Comparison of ENCODE assay signal across 23 cellular contexts in genomic region chr2:26485725-26486418, GRCh38. TPM values are rescaled to one million over a fixed set of nuclear protein-coding genes. Genes with fewer than 3 reads are reported as not detected.
DNase-seq lines count a peak whose midpoint lies in the region; ATAC-seq and TF ChIP-seq lines count a peak whose summit lies in the region.
"Had no signal": no experiment of that assay in that cellular context is flagged by ENCODE, and none has a peak within 500 bp of the region (broad histone marks: within the 10 kb centered on the region; RNA-seq: fewer than 3 reads in every experiment).

No MANE protein-coding gene starts in this region.

- 79 to 91% (median 88%) methylated on average over 8 of the region's 8 CpGs for WGBS in spleen, 5 donors

- peak overlapping the region; percentile 18; the same call in 1 of the 2 replicates for H3K27ac ChIP-seq in WERI-Rb-1
- no peak overlapping the region for H3K27ac ChIP-seq in spleen
- H3K27ac ChIP-seq: 22Rv1 had no signal

- in situ Hi-C loops in ACHN (cut with HindIII; ENCODE audit: low pct_ligation_motif_present, low pct_unique_long_range_greater_than_20kb, low sequenced_read_pairs) = no loop called here

- no peak overlapping the region for H3K4me3 Mint-ChIP-seq in activated CD8-positive, alpha-beta memory T cell treated with anti-CD3 and anti-CD28 coated beads, Interleukin-2, amount 10 ng/mL, durations not matched to agents 7 days and 5 days
- H3K4me3 Mint-ChIP-seq: CD4-positive, alpha-beta memory T cell; GM23338; H9; HFFc6 had no signal

- CTCF ChIA-PET in activated CD8-positive, alpha-beta memory T cell treated with anti-CD3 and anti-CD28 coated beads, Interleukin-2, amount 10 ng/mL, durations not matched to agents 7 days and 5 days (lab: Charles Lee) = interaction anchor here (2.3 kb wide), 1 partner anchor 16 kb away, joined by 10 read pairs; no protein-coding TSS in a partner anchor

- intact Hi-C loops in spleen (cut with DNase I; ENCODE audit: low total_unique reads) = no loop called here

- H3K9me3 ChIP-seq in WERI-Rb-1 (ENCODE audit: severe bottlenecking) (no peaks in the 10 kb centered on the region), spleen (no peaks in the 10 kb centered on the region)

- peak overlapping the region; percentile 64 for H3K27ac Mint-ChIP-seq in activated CD8-positive, alpha-beta memory T cell treated with anti-CD3 and anti-CD28 coated beads, Interleukin-2, amount 10 ng/mL, durations not matched to agents 7 days and 5 days
- H3K27ac Mint-ChIP-seq: CD4-positive, alpha-beta memory T cell; GM23338; H9; HFFc6 had no signal

- no peaks in the 10 kb centered on the region for H3K9me3 Mint-ChIP-seq in activated CD8-positive, alpha-beta memory T cell treated with anti-CD3 and anti-CD28 coated beads, Interleukin-2, amount 10 ng/mL, durations not matched to agents 7 days and 5 days (ENCODE audit: low read depth)
- H3K9me3 Mint-ChIP-seq: CD4-positive, alpha-beta memory T cell; GM23338; H9; HFFc6 had no signal

- no peak for TF ChIP-seq CTCF in WERI-Rb-1 (IDR thresholded peaks at IDR 0.05; ENCODE audit: low read depth, low read length)
- TF ChIP-seq CTCF in spleen (IDR thresholded peaks at IDR 0.05 in 8 of 11, conservative IDR thresholded peaks at IDR 0.05 in 3 of 11) = no peak

- H3K4me3 ChIP-seq in WERI-Rb-1 (ENCODE audit: low read depth, low read length) (no peak overlapping the region), spleen (no peak overlapping the region)
- H3K4me3 ChIP-seq: GM23338 had no signal

- H3K36me3 Mint-ChIP-seq in activated CD8-positive, alpha-beta memory T cell treated with anti-CD3 and anti-CD28 coated beads, Interleukin-2, amount 10 ng/mL, durations not matched to agents 7 days and 5 days = no peaks in the 10 kb centered on the region
- H3K36me3 Mint-ChIP-seq: CD4-positive, alpha-beta memory T cell had no signal

- peaks cover 0 to 17% (median 9%) of the 10 kb centered on the region in 6 donors for H3K4me1 ChIP-seq in spleen

- H3K36me3 ChIP-seq in WERI-Rb-1 (no peaks in the 10 kb centered on the region), spleen (no peaks in the 10 kb centered on the region)

- peaks cover 26% of the 10 kb centered on the region for H3K4me1 Mint-ChIP-seq in activated CD8-positive, alpha-beta memory T cell treated with anti-CD3 and anti-CD28 coated beads, Interleukin-2, amount 10 ng/mL, durations not matched to agents 7 days and 5 days
- H3K4me1 Mint-ChIP-seq: CD4-positive, alpha-beta memory T cell; GM23338; H9 had no signal

- no peak for TF ChIP-seq POLR2A in spleen (IDR thresholded peaks at IDR 0.05)

- no peaks in the 10 kb centered on the region for H3K27me3 ChIP-seq in WERI-Rb-1 (ENCODE audit: insufficient read depth, low read depth, severe bottlenecking)
- peaks cover 0 to 6% (median 0%) of the 10 kb centered on the region in 7 donors for H3K27me3 ChIP-seq in spleen (replicated peaks in 1 of 7)

- ATAC-seq in activated CD8-positive, alpha-beta memory T cell treated with anti-CD3 and anti-CD28 coated beads, Interleukin-2, amount 10 ng/mL, durations not matched to agents 7 days and 5 days = no peak
- ATAC-seq: GM23338, HCT116 had no signal

- DNase-seq in activated CD8-positive, alpha-beta memory T cell treated with anti-CD3 and anti-CD28 coated beads, Interleukin-2, amount 10 ng/mL, durations not matched to agents 7 days and 5 days = no peak
- DNase-seq in activated CD8-positive, alpha-beta memory T cell treated with anti-CD3 and anti-CD28 coated beads, Interleukin-2, amount 50 U/mL, for 48 hours = no peak
- DNase-seq in NCI-H524 treated with DMSO at 0.1 percent for 48 hours (lab: John Stamatoyannopoulos, UW) (peak; percentile 71), WERI-Rb-1 (peak; percentile 76), spleen (peak; percentile 39), ACHN (no peak), NCI-H774 (lab: John Stamatoyannopoulos, UW) (no peak)
- DNase-seq in stimulated activated CD4-positive, alpha-beta T cell treated with anti-CD3 and anti-CD28 coated beads, Interleukin-4, amount 100 ng/mL, for 24 hours = no peak
- DNase-seq: AML-193, C1 segment of cervical spinal cord, Calu3, COR-L47, DMS53, DMS79 treated with DMSO at 0.1 percent for 48 hours, GF-D8, H9, HFFc6 had no signal

- no peaks in the 10 kb centered on the region for H3K27me3 Mint-ChIP-seq in activated CD8-positive, alpha-beta memory T cell treated with anti-CD3 and anti-CD28 coated beads, Interleukin-2, amount 10 ng/mL, durations not matched to agents 7 days and 5 days

RNA-seq across cellular contexts. Expression of gene OTOF, which starts 7.9 kb away (rescaled TPM):
- total RNA-seq in activated CD8-positive, alpha-beta memory T cell treated with anti-CD3 and anti-CD28 coated beads, Interleukin-2, amount 10 ng/mL, durations not matched to agents 7 days and 5 days = 100 to 1,000 TPM in 1 of 2 experiments, 10 to 100 TPM in 1; 35.1 to 115 TPM
- total RNA-seq in spleen = 1 to 10 TPM in 1 of 7 donors, under 1 TPM in 6; 0.19 to 1.6 (median 0.34) TPM
- under 1 TPM; 0.06 to 0.17 (median 0.16) TPM for polyA plus RNA-seq in spleen
- total RNA-seq: Calu3, Daoy, H4 had no signal

Comparison
In these comparisons a context has a peak if more than half of its experiments do, and no peak if none do; other contexts are left out.
1. DNase-seq: peak in NCI-H524 treated with DMSO at 0.1 percent for 48 hours (single experiment), WERI-Rb-1 (single experiment) and spleen (single experiment); none in activated CD8-positive, alpha-beta memory T cell treated with anti-CD3 and anti-CD28 coated beads, Interleukin-2, amount 10 ng/mL, durations not matched to agents 7 days and 5 days (single experiment), activated CD8-positive, alpha-beta memory T cell treated with anti-CD3 and anti-CD28 coated beads, Interleukin-2, amount 50 U/mL, for 48 hours (single experiment), ACHN (single experiment), stimulated activated CD4-positive, alpha-beta T cell treated with anti-CD3 and anti-CD28 coated beads, Interleukin-4, amount 100 ng/mL, for 24 hours (single experiment) and NCI-H774 (single experiment).
2. RNA of gene OTOF, which starts 7.9 kb away (total RNA-seq): 35.1 to 115 TPM in activated CD8-positive, alpha-beta memory T cell treated with anti-CD3 and anti-CD28 coated beads, Interleukin-2, amount 10 ng/mL, durations not matched to agents 7 days and 5 days; 0.19 to 1.6 TPM in spleen; every median in the first group is over 10 times any median in the second.